2 cellular contexts compared by ENCODE assay signal in the genomic region with DNA sequence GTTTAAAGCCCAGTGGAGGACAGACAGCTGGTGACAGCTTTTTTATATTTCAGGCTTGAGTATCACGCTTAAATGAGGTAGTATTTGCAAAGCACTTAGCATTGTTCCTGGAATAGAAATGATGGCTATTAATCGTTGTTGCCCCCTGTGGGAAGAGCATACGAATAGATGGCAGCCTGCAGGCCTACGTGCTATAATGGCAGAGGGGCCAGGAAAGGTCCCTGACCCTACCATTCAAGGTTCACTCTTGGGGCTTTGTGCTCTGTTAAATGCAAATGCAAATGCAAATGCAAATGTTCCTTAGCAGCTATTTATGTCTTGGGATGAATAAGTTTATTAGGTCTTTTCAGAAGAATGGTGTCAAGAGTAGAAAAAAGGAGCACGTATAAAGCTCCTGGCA.
TF ChIP-seq lines count a peak whose summit lies in the region.

No MANE protein-coding gene starts in this region.

TF ChIP-seq in HEK293, 187 proteins besides CTCF, POLR2A, EP300 and RAD21 (continued from another document):
- TF ChIP-seq, protein P1, sequence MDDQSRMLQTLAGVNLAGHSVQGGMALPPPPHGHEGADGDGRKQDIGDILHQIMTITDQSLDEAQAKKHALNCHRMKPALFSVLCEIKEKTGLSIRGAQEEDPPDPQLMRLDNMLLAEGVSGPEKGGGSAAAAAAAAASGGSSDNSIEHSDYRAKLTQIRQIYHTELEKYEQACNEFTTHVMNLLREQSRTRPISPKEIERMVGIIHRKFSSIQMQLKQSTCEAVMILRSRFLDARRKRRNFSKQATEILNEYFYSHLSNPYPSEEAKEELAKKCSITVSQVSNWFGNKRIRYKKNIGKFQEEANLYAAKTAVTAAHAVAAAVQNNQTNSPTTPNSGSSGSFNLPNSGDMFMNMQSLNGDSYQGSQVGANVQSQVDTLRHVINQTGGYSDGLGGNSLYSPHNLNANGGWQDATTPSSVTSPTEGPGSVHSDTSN (CRISPR knock-in tag; IDR thresholded peaks at IDR 0.05): no peak
- TF ChIP-seq ZNF133 (tag by site-specific recombination; IDR thresholded peaks at IDR 0.05): no peak
- TF ChIP-seq TRIM28 (IDR thresholded peaks at IDR 0.05; ENCODE audit: borderline replicate concordance, low read length): no peak
- no peak for TF ChIP-seq ZXDB (tag by site-specific recombination; IDR thresholded peaks at IDR 0.05)
TF ChIP-seq in HEK293: peak in this region for 1.

TF ChIP-seq in SK-N-SH, 30 proteins besides CTCF, POLR2A, EP300 and RAD21 (continued from another document):
- TF ChIP-seq, protein P2, sequence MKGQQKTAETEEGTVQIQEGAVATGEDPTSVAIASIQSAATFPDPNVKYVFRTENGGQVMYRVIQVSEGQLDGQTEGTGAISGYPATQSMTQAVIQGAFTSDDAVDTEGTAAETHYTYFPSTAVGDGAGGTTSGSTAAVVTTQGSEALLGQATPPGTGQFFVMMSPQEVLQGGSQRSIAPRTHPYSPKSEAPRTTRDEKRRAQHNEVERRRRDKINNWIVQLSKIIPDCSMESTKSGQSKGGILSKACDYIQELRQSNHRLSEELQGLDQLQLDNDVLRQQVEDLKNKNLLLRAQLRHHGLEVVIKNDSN (IDR thresholded peaks at IDR 0.05; ENCODE audit: borderline replicate concordance, low read depth): no peak
- TF ChIP-seq POLR2AphosphoS5 (IDR thresholded peaks at IDR 0.05; ENCODE audit: low read depth, low read length) (no peak), FOXJ3 (CRISPR knock-in tag; IDR thresholded peaks at IDR 0.05) (no peak), YY1 (IDR thresholded peaks at IDR 0.05; ENCODE audit: low read depth) (no peak), FOSL2 (IDR thresholded peaks at IDR 0.05; ENCODE audit: borderline replicate concordance, low read depth) (no peak), CHD2 (IDR thresholded peaks at IDR 0.05; ENCODE audit: low read length, partially characterized antibody) (no peak), FOXM1 (IDR thresholded peaks at IDR 0.05; ENCODE audit: low read depth) (no peak), GABPA (IDR thresholded peaks at IDR 0.05; ENCODE audit: low read depth) (no peak), JUND (IDR thresholded peaks at IDR 0.05) (no peak)
- TF ChIP-seq, protein P1 (IDR thresholded peaks at IDR 0.05): no peak
- TF ChIP-seq, protein P3, sequence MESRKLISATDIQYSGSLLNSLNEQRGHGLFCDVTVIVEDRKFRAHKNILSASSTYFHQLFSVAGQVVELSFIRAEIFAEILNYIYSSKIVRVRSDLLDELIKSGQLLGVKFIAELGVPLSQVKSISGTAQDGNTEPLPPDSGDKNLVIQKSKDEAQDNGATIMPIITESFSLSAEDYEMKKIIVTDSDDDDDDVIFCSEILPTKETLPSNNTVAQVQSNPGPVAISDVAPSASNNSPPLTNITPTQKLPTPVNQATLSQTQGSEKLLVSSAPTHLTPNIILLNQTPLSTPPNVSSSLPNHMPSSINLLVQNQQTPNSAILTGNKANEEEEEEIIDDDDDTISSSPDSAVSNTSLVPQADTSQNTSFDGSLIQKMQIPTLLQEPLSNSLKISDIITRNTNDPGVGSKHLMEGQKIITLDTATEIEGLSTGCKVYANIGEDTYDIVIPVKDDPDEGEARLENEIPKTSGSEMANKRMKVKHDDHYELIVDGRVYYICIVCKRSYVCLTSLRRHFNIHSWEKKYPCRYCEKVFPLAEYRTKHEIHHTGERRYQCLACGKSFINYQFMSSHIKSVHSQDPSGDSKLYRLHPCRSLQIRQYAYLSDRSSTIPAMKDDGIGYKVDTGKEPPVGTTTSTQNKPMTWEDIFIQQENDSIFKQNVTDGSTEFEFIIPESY (IDR thresholded peaks at IDR 0.05; ENCODE audit: borderline replicate concordance, low read depth): no peak
- TF ChIP-seq, protein P4, sequence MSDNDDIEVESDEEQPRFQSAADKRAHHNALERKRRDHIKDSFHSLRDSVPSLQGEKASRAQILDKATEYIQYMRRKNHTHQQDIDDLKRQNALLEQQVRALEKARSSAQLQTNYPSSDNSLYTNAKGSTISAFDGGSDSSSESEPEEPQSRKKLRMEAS (IDR thresholded peaks at IDR 0.05; ENCODE audit: low read depth): no peak
